In the genomic region with DNA sequence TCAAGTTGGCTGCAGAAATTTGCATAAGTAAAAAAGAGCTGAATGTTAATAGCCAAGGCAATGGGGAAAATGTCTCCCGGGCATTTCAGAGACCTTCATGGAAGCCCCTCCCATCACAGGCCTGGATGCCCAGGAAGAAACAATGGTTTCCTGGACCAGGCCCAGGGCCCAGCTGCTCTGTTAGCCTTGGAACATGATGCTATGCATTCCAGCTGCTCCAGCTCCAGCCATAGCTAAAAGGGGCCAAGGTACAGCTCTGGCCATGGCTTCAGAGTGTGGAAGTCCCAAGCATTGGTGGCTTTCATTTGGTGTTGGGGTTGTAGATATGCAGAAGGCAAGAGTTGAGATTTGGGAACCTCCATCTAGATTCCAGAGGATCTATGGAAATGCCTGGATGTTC, we compare ENCODE assay signal across 8 cellular contexts.
"Had no signal": no experiment of that assay in that cellular context is flagged by ENCODE, and none has a peak within 500 bp of the region (broad histone marks: within the 10 kb centered on the region; RNA-seq: fewer than 3 reads in every experiment).

No MANE protein-coding gene starts in this region.

- FAIRE-seq: G401.6, GM12878, GM12891, GM12892, GM18507, GM19239 had no signal

- H3K4me3 ChIP-seq: GM12878 had no signal

- DNase-seq: GDM1, GF-D8 had no signal

- ATAC-seq: GM12878 had no signal
